ENCODE assay signal across 24 cellular contexts in the genomic region with DNA sequence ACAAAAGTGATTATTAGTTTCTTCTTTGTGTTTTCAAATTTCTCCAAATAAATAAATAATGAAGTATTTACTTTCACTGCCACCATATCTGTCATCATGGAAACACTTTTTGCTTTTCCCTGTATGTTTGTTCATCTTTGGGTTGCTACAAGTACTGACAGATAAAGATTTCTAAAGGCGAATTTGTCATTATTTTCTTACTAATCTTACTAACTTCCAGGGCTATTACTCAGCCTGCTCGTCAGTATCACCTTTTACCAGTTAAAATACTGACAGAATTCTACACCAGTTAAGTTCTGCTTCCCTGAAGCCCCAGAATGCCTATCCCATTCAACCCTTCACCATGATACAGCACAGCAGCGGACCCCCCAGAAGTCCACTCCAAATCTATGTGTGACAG.
"Had no signal": no experiment of that assay in that cellular context is flagged by ENCODE, and none has a peak within 500 bp of the region (broad histone marks: within the 10 kb centered on the region; RNA-seq: fewer than 3 reads in every experiment).

No MANE protein-coding gene starts in this region.

- DNase-seq: effector CD8-positive, alpha-beta T cell; esophagus squamous epithelium; foreskin fibroblast; left colon; left ventricle myocardium superior; mesendoderm; naive B cell; nephron progenitor cell; psoas muscle; retina; right lobe of liver; stimulated activated CD4-positive, alpha-beta T cell treated with anti-CD3 and anti-CD28 coated beads, Interleukin-15, amount 100 ng/mL, for 24 hours; stimulated activated CD4-positive, alpha-beta T cell treated with anti-CD3 and anti-CD28 coated beads, Interleukin-1b, Interleukin-23, amount 100 ng/mL, for 48 hours; stimulated activated CD4-positive, alpha-beta T cell treated with anti-CD3 and anti-CD28 coated beads, Interleukin-4, amount 100 ng/mL, for 4 hours; stimulated activated naive B cell treated with anti-CD40 and anti-IgM and Interleukin-4, amounts not matched to agents 10 μg/mL and 1 μg/mL and 100 μg/mL, for 72 hours; stimulated activated naive CD8-positive, alpha-beta T cell treated with anti-CD3 and anti-CD28 coated beads, Interleukin-15, amount 100 ng/mL, for 72 hours; testis; upper lobe of right lung had no signal

- H3K27ac ChIP-seq: coronary artery, esophagus squamous epithelium, hepatocyte, parathyroid adenoma, psoas muscle, right lobe of liver, testis, tibial nerve, upper lobe of right lung, vagina had no signal

- H3K79me2 ChIP-seq: parathyroid adenoma had no signal

- H3K4me3 Mint-ChIP-seq: naive B cell; nephron progenitor cell; stimulated activated naive B cell treated with anti-CD40 and anti-IgM and Interleukin-4, amounts not matched to agents 10 μg/mL and 1 μg/mL and 100 μg/mL, for 72 hours; stimulated activated naive CD8-positive, alpha-beta T cell treated with anti-CD3 and anti-CD28 coated beads, Interleukin-15, amount 100 ng/mL, for 72 hours had no signal

- H3K4me3 ChIP-seq: coronary artery, esophagus squamous epithelium, hepatocyte, psoas muscle, right lobe of liver, testis, tibial nerve, upper lobe of right lung, vagina had no signal

- H3K4me1 ChIP-seq: esophagus squamous epithelium, parathyroid adenoma, right lobe of liver, upper lobe of right lung, vagina had no signal

- H3K27ac Mint-ChIP-seq: naive B cell; nephron progenitor cell; stimulated activated naive B cell treated with anti-CD40 and anti-IgM and Interleukin-4, amounts not matched to agents 10 μg/mL and 1 μg/mL and 100 μg/mL, for 72 hours; stimulated activated naive CD8-positive, alpha-beta T cell treated with anti-CD3 and anti-CD28 coated beads, Interleukin-15, amount 100 ng/mL, for 72 hours had no signal

- H3K36me3 Mint-ChIP-seq: naive B cell; stimulated activated naive B cell treated with anti-CD40 and anti-IgM and Interleukin-4, amounts not matched to agents 10 μg/mL and 1 μg/mL and 100 μg/mL, for 72 hours had no signal

- FAIRE-seq: endometrium had no signal

- H3K27me3 ChIP-seq: esophagus squamous epithelium, hepatocyte, right lobe of liver, testis, tibial nerve, upper lobe of right lung, vagina had no signal

- H3K4me1 Mint-ChIP-seq: naive B cell; nephron progenitor cell; stimulated activated naive B cell treated with anti-CD40 and anti-IgM and Interleukin-4, amounts not matched to agents 10 μg/mL and 1 μg/mL and 100 μg/mL, for 72 hours; stimulated activated naive CD8-positive, alpha-beta T cell treated with anti-CD3 and anti-CD28 coated beads, Interleukin-15, amount 100 ng/mL, for 72 hours had no signal

- ATAC-seq: left colon; left ventricle myocardium superior; psoas muscle; right lobe of liver; stimulated activated naive B cell treated with anti-CD40 and anti-IgM and Interleukin-4, amounts not matched to agents 10 μg/mL and 1 μg/mL and 100 μg/mL, for 72 hours; stimulated activated naive CD8-positive, alpha-beta T cell treated with anti-CD3 and anti-CD28 coated beads, Interleukin-15, amount 100 ng/mL, for 72 hours; upper lobe of right lung had no signal

- H3K9me3 ChIP-seq: esophagus squamous epithelium, psoas muscle, right lobe of liver, testis, tibial nerve, upper lobe of right lung, vagina had no signal

- H3K27me3 Mint-ChIP-seq: stimulated activated naive B cell treated with anti-CD40 and anti-IgM and Interleukin-4, amounts not matched to agents 10 μg/mL and 1 μg/mL and 100 μg/mL, for 72 hours had no signal

- H2AFZ ChIP-seq: hepatocyte, parathyroid adenoma had no signal

- H3K36me3 ChIP-seq: esophagus squamous epithelium, right lobe of liver, upper lobe of right lung, vagina had no signal

- H3K9ac ChIP-seq: parathyroid adenoma had no signal

- H3K4me2 ChIP-seq: hepatocyte had no signal

- H3K9me3 Mint-ChIP-seq: naive B cell; stimulated activated naive B cell treated with anti-CD40 and anti-IgM and Interleukin-4, amounts not matched to agents 10 μg/mL and 1 μg/mL and 100 μg/mL, for 72 hours; stimulated activated naive CD8-positive, alpha-beta T cell treated with anti-CD3 and anti-CD28 coated beads, Interleukin-15, amount 100 ng/mL, for 72 hours had no signal
